In genomic region chr12:104596876-104597833, GRCh38 we compare ENCODE assay signal across 2 cellular contexts.
TF ChIP-seq lines count a peak whose summit lies in the region.

No MANE protein-coding gene starts in this region.

TF ChIP-seq in SK-N-SH treated with all-trans-retinoic acid at 6 μM for 48 hours, 23 proteins besides CTCF, POLR2A, EP300 and RAD21 (continued from another document):
- TF ChIP-seq CREB5 (CRISPR knock-in tag; IDR thresholded peaks at IDR 0.05; ENCODE audit: low read depth) (no peak), SNAI2 (CRISPR knock-in tag; IDR thresholded peaks at IDR 0.05) (no peak), ZNF70 (CRISPR knock-in tag; IDR thresholded peaks at IDR 0.05) (no peak), TCF4 (CRISPR knock-in tag; IDR thresholded peaks at IDR 0.05; ENCODE audit: borderline replicate concordance) (no peak), CSDC2 (CRISPR knock-in tag; IDR thresholded peaks at IDR 0.05) (no peak)
TF ChIP-seq in SK-N-SH treated with all-trans-retinoic acid at 6 μM for 48 hours: peak in this region for 0.

TF ChIP-seq in WTC11, 78 proteins besides CTCF, POLR2A, EP300 and RAD21 (continued from another document):
- no peak for TF ChIP-seq STAT6 (CRISPR knock-in tag; conservative IDR thresholded peaks at IDR 0.05; ENCODE audit: low read depth)
- TF ChIP-seq FOXK1 (CRISPR knock-in tag; IDR thresholded peaks at IDR 0.05), result no peak
- no peak for TF ChIP-seq MYBL2 (CRISPR knock-in tag; IDR thresholded peaks at IDR 0.05)
- TF ChIP-seq GRHL2 (CRISPR knock-in tag; IDR thresholded peaks at IDR 0.05; ENCODE audit: insufficient replicate concordance, severe bottlenecking), result no peak
- TF ChIP-seq NR2C2 (CRISPR knock-in tag; IDR thresholded peaks at IDR 0.05), result no peak
